Comparison of ENCODE assay signal across 17 cellular contexts in genomic region chr14:101624579-101624978, GRCh38.
"Had no signal": no experiment of that assay in that cellular context is flagged by ENCODE, and none has a peak within 500 bp of the region (broad histone marks: within the 10 kb centered on the region; RNA-seq: fewer than 3 reads in every experiment).

No MANE protein-coding gene starts in this region.

- H3K4me3 ChIP-seq: ascending aorta, breast epithelium, hepatocyte, psoas muscle, SK-N-MC had no signal

- H3K4me3 Mint-ChIP-seq: activated T-helper 17 cell treated with anti-CD3 and anti-CD28 coated beads, Interleukin-2, amount 50 U/mL, for 72 hours; stimulated activated naive CD8-positive, alpha-beta T cell treated with anti-CD3 and anti-CD28 coated beads, Interleukin-15, amount 100 ng/mL, for 72 hours; T-cell had no signal

- H3K79me2 ChIP-seq: hepatocyte had no signal

- H3K4me1 Mint-ChIP-seq: activated T-helper 17 cell treated with anti-CD3 and anti-CD28 coated beads, Interleukin-2, amount 50 U/mL, for 72 hours had no signal

- FAIRE-seq: kidney had no signal

- DNase-seq: activated CD4-positive, alpha-beta T cell treated with anti-CD3 and anti-CD28 coated beads, Interleukin-2, amount 50 U/mL, for 1 hour; activated CD8-positive, alpha-beta memory T cell treated with anti-CD3 and anti-CD28 coated beads for 24 hours; activated naive CD4-positive, alpha-beta T cell treated with Interleukin-2 at 50 U/mL for 16 hours; cerebellar nuclear complex; dermis blood vessel endothelial cell; erythroblast; kidney; psoas muscle; stimulated activated naive CD8-positive, alpha-beta T cell treated with anti-CD3 and anti-CD28 coated beads, Interleukin-15, amount 100 ng/mL, for 72 hours; T-cell; T-helper 9 cell had no signal

- H3K27ac Mint-ChIP-seq: activated T-helper 17 cell treated with anti-CD3 and anti-CD28 coated beads, Interleukin-2, amount 50 U/mL, for 72 hours; T-cell had no signal

- H3K9me3 Mint-ChIP-seq: activated T-helper 17 cell treated with anti-CD3 and anti-CD28 coated beads, Interleukin-2, amount 50 U/mL, for 72 hours; stimulated activated naive CD8-positive, alpha-beta T cell treated with anti-CD3 and anti-CD28 coated beads, Interleukin-15, amount 100 ng/mL, for 72 hours; T-cell had no signal

- H3K36me3 ChIP-seq: ascending aorta, breast epithelium had no signal

- ATAC-seq: activated T-helper 17 cell treated with anti-CD3 and anti-CD28 coated beads, Interleukin-2, amount 50 U/mL, for 72 hours; psoas muscle; sciatic nerve; stimulated activated naive CD8-positive, alpha-beta T cell treated with anti-CD3 and anti-CD28 coated beads, Interleukin-15, amount 100 ng/mL, for 72 hours; T-cell had no signal

- H3K9me3 ChIP-seq: ascending aorta, breast epithelium, psoas muscle had no signal

- H2AFZ ChIP-seq: hepatocyte had no signal

- H3K27ac ChIP-seq: ascending aorta, breast epithelium, hepatocyte, psoas muscle, SK-N-MC had no signal

- H3K36me3 Mint-ChIP-seq: T-cell had no signal

- H3K4me2 ChIP-seq: hepatocyte had no signal

- H3K27me3 Mint-ChIP-seq: activated T-helper 17 cell treated with anti-CD3 and anti-CD28 coated beads, Interleukin-2, amount 50 U/mL, for 72 hours had no signal

- H3K27me3 ChIP-seq: ascending aorta, breast epithelium, hepatocyte had no signal
